ENCODE assay signal across 8 cellular contexts in genomic region chr9:132214027-132214622, GRCh38. TPM values are rescaled to one million over a fixed set of nuclear protein-coding genes. Genes with fewer than 3 reads are reported as not detected.
DNase-seq lines count a peak whose midpoint lies in the region; ATAC-seq and TF ChIP-seq lines count a peak whose summit lies in the region.

No MANE protein-coding gene starts in this region.

- H3K36me3 Mint-ChIP-seq in activated CD8-positive, alpha-beta T cell treated with anti-CD3 and anti-CD28 coated beads, Interleukin-2, amount 10 ng/mL, durations not matched to agents 7 days and 5 days (ENCODE audit: low read depth), result no peaks in the 10 kb centered on the region
- H3K36me3 Mint-ChIP-seq in CD4-positive, alpha-beta T cell (ENCODE audit: low read depth), result no peaks in the 10 kb centered on the region

- peaks cover 11% of the 10 kb centered on the region for H3K4me1 Mint-ChIP-seq in activated CD8-positive, alpha-beta T cell treated with anti-CD3 and anti-CD28 coated beads, Interleukin-2, amount 10 ng/mL, durations not matched to agents 7 days and 5 days (ENCODE audit: low read depth)
- no peaks in the 10 kb centered on the region for H3K4me1 Mint-ChIP-seq in CD4-positive, alpha-beta T cell (ENCODE audit: low read depth)

- CTCF ChIA-PET in activated CD8-positive, alpha-beta T cell treated with anti-CD3 and anti-CD28 coated beads, Interleukin-2, amount 10 ng/mL, durations not matched to agents 7 days and 5 days (lab: Charles Lee), result no interaction called here
- CTCF ChIA-PET in CD4-positive, alpha-beta T cell (lab: Charles Lee), result no interaction called here

- no peaks in the 10 kb centered on the region for H3K9me3 Mint-ChIP-seq in activated CD8-positive, alpha-beta T cell treated with anti-CD3 and anti-CD28 coated beads, Interleukin-2, amount 10 ng/mL, durations not matched to agents 7 days and 5 days (ENCODE audit: insufficient read depth)
- H3K9me3 Mint-ChIP-seq in CD4-positive, alpha-beta T cell, result no peaks in the 10 kb centered on the region

- DNase-seq in EL (peak; percentile 95), NCI-H460 (ENCODE audit: extremely low read depth, low read depth) (peak; percentile 27), epithelial cell of prostate (ENCODE audit: low read depth, low spot score) (peak; percentile 37), mucosa of gallbladder (ENCODE audit: low spot score) (peak; percentile 63)
- DNase-seq in stimulated activated CD4-positive, alpha-beta T cell treated with anti-CD3 and anti-CD28 coated beads, Interleukin-15, amount 100 ng/mL, for 24 hours, result no peak
- DNase-seq in activated CD8-positive, alpha-beta T cell treated with anti-CD3 and anti-CD28 coated beads, Interleukin-2, amount 10 ng/mL, durations not matched to agents 7 days and 5 days, result no peak
- no peak for DNase-seq in CD4-positive, alpha-beta T cell

- H3K27me3 ChIP-seq in CD4-positive, alpha-beta T cell (ENCODE audit: control insufficient read depth, insufficient read depth, low read length), result no peaks in the 10 kb centered on the region

- no peak for ATAC-seq in activated CD8-positive, alpha-beta T cell treated with anti-CD3 and anti-CD28 coated beads, Interleukin-2, amount 10 ng/mL, durations not matched to agents 7 days and 5 days
- no peak for ATAC-seq in GM21390 (IDR thresholded peaks at IDR 0.05; ENCODE audit: unreplicated experiment)
- no peak for ATAC-seq in CD4-positive, alpha-beta T cell (ENCODE audit: poor library complexity)

- H3K27ac Mint-ChIP-seq in activated CD8-positive, alpha-beta T cell treated with anti-CD3 and anti-CD28 coated beads, Interleukin-2, amount 10 ng/mL, durations not matched to agents 7 days and 5 days, result no peak overlapping the region
- H3K27ac Mint-ChIP-seq in CD4-positive, alpha-beta T cell, result no peak overlapping the region

- POLR2A ChIA-PET in activated CD8-positive, alpha-beta T cell treated with anti-CD3 and anti-CD28 coated beads, Interleukin-2, amount 10 ng/mL, durations not matched to agents 7 days and 5 days (lab: Charles Lee), result no interaction called here
- POLR2A ChIA-PET in CD4-positive, alpha-beta T cell (lab: Charles Lee), result no interaction called here

- H3K9me3 ChIP-seq in CD4-positive, alpha-beta T cell (ENCODE audit: control insufficient read depth, low read length), result no peaks in the 10 kb centered on the region

- intact Hi-C loops in CD4-positive, alpha-beta T cell (cut with DNase I, micrococcal nuclease), result no loop called here

- H3K27me3 Mint-ChIP-seq in activated CD8-positive, alpha-beta T cell treated with anti-CD3 and anti-CD28 coated beads, Interleukin-2, amount 10 ng/mL, durations not matched to agents 7 days and 5 days (ENCODE audit: low read depth), result peaks cover 3% of the 10 kb centered on the region
- peaks cover 10% of the 10 kb centered on the region for H3K27me3 Mint-ChIP-seq in CD4-positive, alpha-beta T cell

- no peak for TF ChIP-seq CTCF in CD4-positive, alpha-beta T cell (IDR thresholded peaks at IDR 0.05)

- H3K4me3 Mint-ChIP-seq in activated CD8-positive, alpha-beta T cell treated with anti-CD3 and anti-CD28 coated beads, Interleukin-2, amount 10 ng/mL, durations not matched to agents 7 days and 5 days, result no peak overlapping the region
- no peak overlapping the region for H3K4me3 Mint-ChIP-seq in CD4-positive, alpha-beta T cell

- H3K27ac ChIP-seq in epithelial cell of prostate, result no peak overlapping the region
- no peak overlapping the region for H3K27ac ChIP-seq in CD4-positive, alpha-beta T cell (ENCODE audit: low read depth, low read length)

RNA-seq across cellular contexts. Expression of gene NTNG2, which starts 52.3 kb away (rescaled TPM):
- total RNA-seq in NCI-H460 (2014; rRNA removed; shearing (Covaris generic)), result 0.07 and 0.09 TPM in 2 replicates
- 0.53 and 0.83 TPM in 2 replicates for polyA plus RNA-seq in NCI-H460 (2014; cell fraction: nucleus; rRNA removed)
- total RNA-seq in mucosa of gallbladder, result 3.5 TPM
- 1 to 10 TPM; 3.8 to 4.8 TPM for total RNA-seq in activated CD8-positive, alpha-beta T cell treated with anti-CD3 and anti-CD28 coated beads, Interleukin-2, amount 10 ng/mL, durations not matched to agents 7 days and 5 days
- 1 to 10 TPM; 2.2 to 2.6 TPM for total RNA-seq in CD4-positive, alpha-beta T cell

Comparison
In these comparisons a context has a peak if more than half of its experiments do, and no peak if none do; other contexts are left out.
1. DNase-seq: peak in EL (single experiment), NCI-H460 (single experiment), epithelial cell of prostate (single experiment) and mucosa of gallbladder (single experiment); none in stimulated activated CD4-positive, alpha-beta T cell treated with anti-CD3 and anti-CD28 coated beads, Interleukin-15, amount 100 ng/mL, for 24 hours (single experiment), activated CD8-positive, alpha-beta T cell treated with anti-CD3 and anti-CD28 coated beads, Interleukin-2, amount 10 ng/mL, durations not matched to agents 7 days and 5 days (single experiment) and CD4-positive, alpha-beta T cell (0 of 10).